ENCODE assay signal across 13 cellular contexts in genomic region chr4:112302320-112303274, GRCh38. TPM values are rescaled to one million over a fixed set of nuclear protein-coding genes. Genes with fewer than 3 reads are reported as not detected.
DNase-seq lines count a peak whose midpoint lies in the region; ATAC-seq and TF ChIP-seq lines count a peak whose summit lies in the region.
"Had no signal": no experiment of that assay in that cellular context is flagged by ENCODE, and none has a peak within 500 bp of the region (broad histone marks: within the 10 kb centered on the region; RNA-seq: fewer than 3 reads in every experiment).

No MANE protein-coding gene starts in this region.

- H4K20me1 ChIP-seq in GM23338 (replicated peaks; ENCODE audit: insufficient read depth): no peaks in the 10 kb centered on the region

- H3K4me1 ChIP-seq in GM23338 (ENCODE audit: insufficient read depth): no peaks in the 10 kb centered on the region

- H3K4me3 Mint-ChIP-seq in activated T-cell treated with anti-CD3 and anti-CD28 coated beads, Interleukin-2, amount 50 U/mL, for 72 hours: no peak overlapping the region
- H3K4me3 Mint-ChIP-seq in activated T-cell treated with anti-CD3 and anti-CD28 coated beads, Interleukin-2, amount 50 U/mL, for 24 hours: no peak overlapping the region
- no peak overlapping the region for H3K4me3 Mint-ChIP-seq in GM23338
- H3K4me3 Mint-ChIP-seq in T-cell: no peak overlapping the region
- no peak overlapping the region for H3K4me3 Mint-ChIP-seq in stimulated activated naive B cell treated with anti-CD40 and anti-IgM and Interleukin-4, amounts not matched to agents 10 μg/mL and 1 μg/mL and 100 μg/mL, for 72 hours
- H3K4me3 Mint-ChIP-seq: HFFc6 had no signal

- no peak overlapping the region for H3K27ac ChIP-seq in GM23338 (ENCODE audit: low read depth)
- H3K27ac ChIP-seq: brain microvascular endothelial cell had no signal

- no peaks in the 10 kb centered on the region for H3K9me2 ChIP-seq in GM23338 (ENCODE audit: insufficient read depth)

- H3F3A ChIP-seq in GM23338 (replicated peaks; ENCODE audit: low read depth): no peaks in the 10 kb centered on the region

- no peak overlapping the region for H3K4me2 ChIP-seq in GM23338

- no peaks in the 10 kb centered on the region for H3K27me3 Mint-ChIP-seq in activated T-cell treated with anti-CD3 and anti-CD28 coated beads, Interleukin-2, amount 50 U/mL, for 72 hours (ENCODE audit: low read depth)
- H3K27me3 Mint-ChIP-seq in activated T-cell treated with anti-CD3 and anti-CD28 coated beads, Interleukin-2, amount 50 U/mL, for 24 hours: no peaks in the 10 kb centered on the region
- peaks cover 4% of the 10 kb centered on the region for H3K27me3 Mint-ChIP-seq in GM23338 (ENCODE audit: insufficient read depth, low read depth, poor library complexity)
- H3K27me3 Mint-ChIP-seq in T-cell: no peaks in the 10 kb centered on the region
- H3K27me3 Mint-ChIP-seq in stimulated activated naive B cell treated with anti-CD40 and anti-IgM and Interleukin-4, amounts not matched to agents 10 μg/mL and 1 μg/mL and 100 μg/mL, for 72 hours: no peaks in the 10 kb centered on the region

- H3K36me3 Mint-ChIP-seq in activated T-cell treated with anti-CD3 and anti-CD28 coated beads, Interleukin-2, amount 50 U/mL, for 72 hours (ENCODE audit: insufficient read depth in 2 of 2): peaks cover 3 to 6% of the 10 kb centered on the region in 2 donors
- no peaks in the 10 kb centered on the region for H3K36me3 Mint-ChIP-seq in activated T-cell treated with anti-CD3 and anti-CD28 coated beads, Interleukin-2, amount 50 U/mL, for 24 hours (ENCODE audit: low read depth)
- H3K36me3 Mint-ChIP-seq in GM23338 (ENCODE audit: low read depth) (no peaks in the 10 kb centered on the region), T-cell (peaks cover 6% of the 10 kb centered on the region)
- no peaks in the 10 kb centered on the region for H3K36me3 Mint-ChIP-seq in stimulated activated naive B cell treated with anti-CD40 and anti-IgM and Interleukin-4, amounts not matched to agents 10 μg/mL and 1 μg/mL and 100 μg/mL, for 72 hours

- POLR2A ChIA-PET in T-cell (lab: Charles Lee): interaction anchor here (0.6 to 0.9 kb wide), 4 partner anchors 11 to 168 kb away, joined by 3 to 4 read pairs (median 3); no protein-coding TSS in a partner anchor

- no peaks in the 10 kb centered on the region for H3K27me3 ChIP-seq in GM23338 (ENCODE audit: insufficient read depth)
- H3K27me3 ChIP-seq: brain microvascular endothelial cell, heart right ventricle had no signal

- no peak for DNase-seq in activated T-cell treated with anti-CD3 and anti-CD28 coated beads, Interleukin-2, amount 50 U/mL, for 72 hours
- no peak for DNase-seq in activated T-cell treated with anti-CD3 and anti-CD28 coated beads, Interleukin-2, amount 50 U/mL, for 24 hours
- DNase-seq in GM23338 (ENCODE audit: low spot score): no peak
- DNase-seq in T-cell: peak in 4 of 34 experiments; percentile 19 to 27 (median 20)
- DNase-seq in stimulated activated naive B cell treated with anti-CD40 and anti-IgM and Interleukin-4, amounts not matched to agents 10 μg/mL and 1 μg/mL and 100 μg/mL, for 72 hours: no peak
- no peak for DNase-seq in HPDE6-E6E7 (ENCODE audit: extremely low spot score)
- no peak for DNase-seq in ecto neural progenitor cell (ENCODE audit: low spot score)
- DNase-seq: brain microvascular endothelial cell, DND-41, heart right ventricle, HFFc6, NCI-H510A had no signal

- no peak overlapping the region for H3K27ac Mint-ChIP-seq in activated T-cell treated with anti-CD3 and anti-CD28 coated beads, Interleukin-2, amount 50 U/mL, for 72 hours
- no peak overlapping the region for H3K27ac Mint-ChIP-seq in activated T-cell treated with anti-CD3 and anti-CD28 coated beads, Interleukin-2, amount 50 U/mL, for 24 hours
- no peak overlapping the region for H3K27ac Mint-ChIP-seq in GM23338
- no peak overlapping the region for H3K27ac Mint-ChIP-seq in T-cell
- H3K27ac Mint-ChIP-seq in stimulated activated naive B cell treated with anti-CD40 and anti-IgM and Interleukin-4, amounts not matched to agents 10 μg/mL and 1 μg/mL and 100 μg/mL, for 72 hours: no peak overlapping the region
- H3K27ac Mint-ChIP-seq: HFFc6 had no signal

- H2AFZ ChIP-seq in GM23338: peak overlapping the region; percentile 98

- CTCF ChIA-PET in T-cell (lab: Charles Lee): interaction anchor here (0.6 to 1.4 kb wide), 2 partner anchors 17 to 27 kb away, joined by 3 read pairs; partner anchors contain the start of gene TIFA (in 1 of the 2)

- peak; percentile 58 to 64 for ATAC-seq in activated T-cell treated with anti-CD3 and anti-CD28 coated beads, Interleukin-2, amount 50 U/mL, for 72 hours (replicated peaks in 1 of 2)
- ATAC-seq in GM23338 (peak; percentile 30; the same call in 1 of the 3 replicates), T-cell (replicated peaks in 1 of 4) (peak; percentile 90 to 96 (median 92)), GM19455 (IDR thresholded peaks at IDR 0.05; ENCODE audit: unreplicated experiment) (no peak)
- ATAC-seq in stimulated activated naive B cell treated with anti-CD40 and anti-IgM and Interleukin-4, amounts not matched to agents 10 μg/mL and 1 μg/mL and 100 μg/mL, for 72 hours (replicated peaks): peak; percentile 45 to 51
- ATAC-seq: heart right ventricle had no signal

- H3K9me3 Mint-ChIP-seq in activated T-cell treated with anti-CD3 and anti-CD28 coated beads, Interleukin-2, amount 50 U/mL, for 72 hours: no peaks in the 10 kb centered on the region
- no peaks in the 10 kb centered on the region for H3K9me3 Mint-ChIP-seq in activated T-cell treated with anti-CD3 and anti-CD28 coated beads, Interleukin-2, amount 50 U/mL, for 24 hours
- H3K9me3 Mint-ChIP-seq in GM23338: no peaks in the 10 kb centered on the region
- no peaks in the 10 kb centered on the region for H3K9me3 Mint-ChIP-seq in T-cell
- H3K9me3 Mint-ChIP-seq in stimulated activated naive B cell treated with anti-CD40 and anti-IgM and Interleukin-4, amounts not matched to agents 10 μg/mL and 1 μg/mL and 100 μg/mL, for 72 hours: no peaks in the 10 kb centered on the region
- H3K9me3 Mint-ChIP-seq: HFFc6 had no signal

- H3K4me1 Mint-ChIP-seq in activated T-cell treated with anti-CD3 and anti-CD28 coated beads, Interleukin-2, amount 50 U/mL, for 72 hours (ENCODE audit: low read depth): peaks cover 38% of the 10 kb centered on the region
- peaks cover 27% of the 10 kb centered on the region for H3K4me1 Mint-ChIP-seq in activated T-cell treated with anti-CD3 and anti-CD28 coated beads, Interleukin-2, amount 50 U/mL, for 24 hours (ENCODE audit: low read depth)
- no peaks in the 10 kb centered on the region for H3K4me1 Mint-ChIP-seq in GM23338
- H3K4me1 Mint-ChIP-seq in T-cell: peaks cover 24 to 30% (median 28%) of the 10 kb centered on the region in 3 donors
- peaks cover 12 to 13% of the 10 kb centered on the region in 2 donors for H3K4me1 Mint-ChIP-seq in stimulated activated naive B cell treated with anti-CD40 and anti-IgM and Interleukin-4, amounts not matched to agents 10 μg/mL and 1 μg/mL and 100 μg/mL, for 72 hours

- no peaks in the 10 kb centered on the region for H3K36me3 ChIP-seq in GM23338 (ENCODE audit: insufficient read depth)
- H3K36me3 ChIP-seq: brain microvascular endothelial cell had no signal

- no peak for TF ChIP-seq CTCF in GM23338 (conservative IDR thresholded peaks at IDR 0.05; ENCODE audit: low read depth in 2 of 2)

- H3K79me2 ChIP-seq in GM23338 (replicated peaks; ENCODE audit: insufficient read depth): no peaks in the 10 kb centered on the region

- H3K4me3 ChIP-seq in GM23338: no peak overlapping the region
- H3K4me3 ChIP-seq: heart right ventricle had no signal

TF ChIP-seq in GM23338, 12 proteins besides CTCF, POLR2A, EP300 and RAD21 (continues in another document):
- TF ChIP-seq NANOG (IDR thresholded peaks at IDR 0.05; ENCODE audit: borderline replicate concordance) (no peak), REST (IDR thresholded peaks at IDR 0.05; ENCODE audit: unreplicated experiment) (no peak)

RNA-seq across cellular contexts. Expression of gene ALPK1, which starts 5.4 kb away (rescaled TPM):
- total RNA-seq in activated T-cell treated with anti-CD3 and anti-CD28 coated beads, Interleukin-2, amount 50 U/mL, for 72 hours: 10 to 100 TPM; 61.6 to 64.7 TPM
- total RNA-seq in GM23338 (2014; rRNA removed; shearing (Covaris generic)): 0.49 and 2.0 TPM in 2 replicates
- 0.10 TPM in 1 of 2 replicates, not detected in the other for polyA plus RNA-seq in GM23338 (2016; fragmentation: Nextera tagmentation; extraction: Ambion mirVana)
- 10 to 100 TPM in 2 of 5 donors, 1 to 10 TPM in 3; 8.3 to 22.9 (median 9.3) TPM for total RNA-seq in T-cell

RNA-seq across cellular contexts. Expression of gene TIFA, which starts 16.9 kb away (rescaled TPM):
- 10 to 100 TPM; 82.7 to 87.1 TPM for total RNA-seq in activated T-cell treated with anti-CD3 and anti-CD28 coated beads, Interleukin-2, amount 50 U/mL, for 72 hours
- 1.6 and 4.7 TPM in 2 replicates for total RNA-seq in GM23338 (2014; rRNA removed; shearing (Covaris generic))
- polyA plus RNA-seq in GM23338 (2016; fragmentation: Nextera tagmentation; extraction: Ambion mirVana): 1.5 and 2.6 TPM in 2 replicates
- total RNA-seq in T-cell: 10 to 100 TPM; 13.4 to 18.7 (median 14.9) TPM

Comparison
In these comparisons a context has a peak if more than half of its experiments do, and no peak if none do; other contexts are left out.
1. RNA of gene TIFA, which starts 16.9 kb away (total RNA-seq): 82.7 to 87.1 TPM in activated T-cell treated with anti-CD3 and anti-CD28 coated beads, Interleukin-2, amount 50 U/mL, for 72 hours; 13.4 to 18.7 TPM in T-cell and 1.6 to 4.7 TPM in GM23338; every median in the first group is over 4 times any median in the second.